17 cellular contexts compared by ENCODE assay signal in the genomic region with DNA sequence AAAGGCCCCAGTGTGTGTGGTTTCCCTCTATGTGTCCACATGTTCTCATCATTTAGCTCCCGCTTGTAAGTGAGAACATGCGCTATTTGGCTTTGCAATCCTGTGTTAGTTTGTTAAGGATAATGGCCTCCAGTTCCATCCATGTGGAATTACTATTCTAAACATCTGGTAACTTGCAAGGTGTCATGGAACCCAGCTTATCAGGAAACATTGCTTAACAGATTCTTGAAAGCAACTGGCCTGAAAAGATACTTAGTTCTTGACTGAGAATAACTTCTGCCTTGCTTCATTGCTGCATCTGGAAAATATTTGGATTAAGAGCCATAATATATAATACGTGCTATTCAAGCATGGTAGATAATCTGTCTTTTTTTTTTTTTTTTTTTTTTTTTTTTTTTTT.
"Had no signal": no experiment of that assay in that cellular context is flagged by ENCODE, and none has a peak within 500 bp of the region (broad histone marks: within the 10 kb centered on the region; RNA-seq: fewer than 3 reads in every experiment).

No MANE protein-coding gene starts in this region.

- H3K4me3 ChIP-seq: breast epithelium, gastrocnemius medialis, heart right ventricle, mucosa of descending colon, transverse colon had no signal

- ATAC-seq: activated CD8-positive, alpha-beta T cell treated with anti-CD3 and anti-CD28 coated beads for 36 hours; gastrocnemius medialis; heart right ventricle; naive thymus-derived CD4-positive, alpha-beta T cell; WTC11 had no signal

- H3K9me3 ChIP-seq: breast epithelium, gastrocnemius medialis, heart right ventricle, mucosa of descending colon, transverse colon had no signal

- H3K27me3 ChIP-seq: breast epithelium, gastrocnemius medialis, heart right ventricle, transverse colon had no signal

- DNase-seq: activated CD4-positive, alpha-beta T cell treated with anti-CD3 and anti-CD28 coated beads for 4 hours; activated CD8-positive, alpha-beta T cell treated with anti-CD3 and anti-CD28 coated beads for 36 hours; activated gamma-delta T cell; activated T-cell treated with anti-CD3 and anti-CD28 coated beads, Interleukin-2, amount 50 U/mL, for 48 hours; aorta; cerebellar nuclear complex; effector CD8-positive, alpha-beta T cell; gastrocnemius medialis; heart right ventricle; mucosa of descending colon; naive thymus-derived CD4-positive, alpha-beta T cell; stimulated activated CD4-positive, alpha-beta T cell treated with anti-CD3 and anti-CD28 coated beads, Interleukin-2, amount 100 ng/mL, for 48 hours; stimulated activated naive CD4-positive, alpha-beta T cell; substantia nigra; transverse colon had no signal

- H3K4me1 ChIP-seq: breast epithelium had no signal

- H3K36me3 ChIP-seq: breast epithelium, gastrocnemius medialis, transverse colon had no signal

- H3K27ac ChIP-seq: breast epithelium, heart right ventricle, transverse colon had no signal
